Comparison of ENCODE assay signal across 1 cellular context in genomic region chr9:133419005-133419404, GRCh38.
A peak's percentile ranks its signal among the peaks of the same experiment; 100 is the strongest.
TF ChIP-seq lines count a peak whose summit lies in the region.

No MANE protein-coding gene starts in this region.

TF ChIP-seq in K562, 482 proteins besides CTCF, POLR2A, EP300 and RAD21:
- peak; percentile 16; the same call in 1 of the 2 replicates for TF ChIP-seq SPI1 (IDR thresholded peaks at IDR 0.05; ENCODE audit: borderline replicate concordance, low read depth, low read length)
- TF ChIP-seq SREBF2 (CRISPR knock-in tag; IDR thresholded peaks at IDR 0.05), result no peak
- TF ChIP-seq PBX2 (CRISPR knock-in tag; IDR thresholded peaks at IDR 0.05; ENCODE audit: low read depth), result no peak
- peak; percentile 68 for TF ChIP-seq PBX2 (tag; conservative IDR thresholded peaks at IDR 0.05; ENCODE audit: low read depth)
- TF ChIP-seq MEIS2 (IDR thresholded peaks at IDR 0.05; ENCODE audit: partially characterized antibody), result peak; percentile 79
- no peak for TF ChIP-seq CEBPB (tag; IDR thresholded peaks at IDR 0.05)
- peak; percentile 90 for TF ChIP-seq PKNOX1 (IDR thresholded peaks at IDR 0.05)
